15 cellular contexts compared by ENCODE assay signal in the genomic region with DNA sequence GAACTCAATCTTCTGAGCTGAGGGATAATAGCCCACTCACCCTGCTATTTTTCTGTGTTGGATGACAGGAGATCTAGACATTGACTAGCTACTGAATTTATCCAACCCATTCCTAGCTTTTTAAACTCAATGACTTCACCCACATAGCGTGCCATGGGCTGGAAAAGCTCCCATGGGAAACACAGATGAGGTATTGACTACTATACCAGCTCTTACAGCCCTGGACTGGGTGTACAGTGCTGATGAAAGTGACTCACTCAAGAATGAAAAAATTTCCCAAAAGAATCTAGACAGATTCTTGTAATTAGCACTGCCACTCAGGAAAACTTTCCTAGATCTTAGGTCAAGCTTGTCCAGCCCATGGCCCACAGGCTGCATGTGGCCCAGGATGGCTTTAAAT.
DNase-seq lines count a peak whose midpoint lies in the region; ATAC-seq and TF ChIP-seq lines count a peak whose summit lies in the region.
"Had no signal": no experiment of that assay in that cellular context is flagged by ENCODE, and none has a peak within 500 bp of the region (broad histone marks: within the 10 kb centered on the region; RNA-seq: fewer than 3 reads in every experiment).

No MANE protein-coding gene starts in this region.

- H3K27ac ChIP-seq in effector memory CD4-positive, alpha-beta T cell (ENCODE audit: insufficient read depth, low read length, poor library complexity, severe bottlenecking) = no peak overlapping the region
- H3K27ac ChIP-seq in upper lobe of left lung = no peak overlapping the region
- H3K27ac ChIP-seq: prostate gland had no signal

- no peak overlapping the region for H3K4me3 Mint-ChIP-seq in type B pancreatic cell
- H3K4me3 Mint-ChIP-seq: activated naive CD8-positive, alpha-beta T cell treated with anti-CD3 and anti-CD28 coated beads, Interleukin-2, amount 50 U/mL, for 24 hours; effector memory CD8-positive, alpha-beta T cell; stimulated activated naive CD8-positive, alpha-beta T cell treated with anti-CD3 and anti-CD28 coated beads, Interleukin-15, Interleukin-2, amounts not matched to agents 100 ng/mL and 50 ng/mL, for 24 hours had no signal

- H3K9me3 Mint-ChIP-seq in type B pancreatic cell = peaks cover 6% of the 10 kb centered on the region
- H3K9me3 Mint-ChIP-seq: activated naive CD8-positive, alpha-beta T cell treated with anti-CD3 and anti-CD28 coated beads, Interleukin-2, amount 50 U/mL, for 24 hours; stimulated activated naive CD8-positive, alpha-beta T cell treated with anti-CD3 and anti-CD28 coated beads, Interleukin-15, Interleukin-2, amounts not matched to agents 100 ng/mL and 50 ng/mL, for 24 hours had no signal

- H3K27me3 ChIP-seq in effector memory CD4-positive, alpha-beta T cell (replicated peaks; ENCODE audit: control insufficient read depth, insufficient read depth, low read length, poor library complexity, severe bottlenecking) = no peaks in the 10 kb centered on the region
- H3K27me3 ChIP-seq in upper lobe of left lung = no peaks in the 10 kb centered on the region

- TF ChIP-seq CTCF in type B pancreatic cell (conservative IDR thresholded peaks at IDR 0.05) (no peak), upper lobe of left lung (IDR thresholded peaks at IDR 0.05) (no peak)

- peak overlapping the region; percentile 94 for H3K27ac Mint-ChIP-seq in type B pancreatic cell
- H3K27ac Mint-ChIP-seq: activated naive CD8-positive, alpha-beta T cell treated with anti-CD3 and anti-CD28 coated beads, Interleukin-2, amount 50 U/mL, for 24 hours; effector memory CD8-positive, alpha-beta T cell; stimulated activated naive CD8-positive, alpha-beta T cell treated with anti-CD3 and anti-CD28 coated beads, Interleukin-15, Interleukin-2, amounts not matched to agents 100 ng/mL and 50 ng/mL, for 24 hours had no signal

- H3K4me1 Mint-ChIP-seq in type B pancreatic cell (ENCODE audit: unreplicated experiment) = no peaks in the 10 kb centered on the region
- H3K4me1 Mint-ChIP-seq: activated naive CD8-positive, alpha-beta T cell treated with anti-CD3 and anti-CD28 coated beads, Interleukin-2, amount 50 U/mL, for 24 hours had no signal

- TF ChIP-seq POLR2A in upper lobe of left lung (IDR thresholded peaks at IDR 0.05) = no peak

- no peak overlapping the region for H3K4me3 ChIP-seq in effector memory CD4-positive, alpha-beta T cell (ENCODE audit: insufficient read depth, low read depth, low read length, poor library complexity, severe bottlenecking)
- H3K4me3 ChIP-seq in upper lobe of left lung = no peak overlapping the region
- H3K4me3 ChIP-seq: prostate gland had no signal

- DNase-seq in H4 (ENCODE audit: low spot score) (peak; percentile 79), fibroblast of peridontal ligament (ENCODE audit: extremely low read depth) (peak; percentile 91), type B pancreatic cell (ENCODE audit: extremely low spot score, unreplicated experiment) (no peak), upper lobe of left lung (no peak), GM19238 (ENCODE audit: insufficient read length, low spot score) (no peak)
- DNase-seq in effector memory CD4-positive, alpha-beta T cell = no peak
- DNase-seq: activated naive CD8-positive, alpha-beta T cell treated with anti-CD3 and anti-CD28 coated beads, Interleukin-2, amount 50 U/mL, for 24 hours; effector memory CD8-positive, alpha-beta T cell; midbrain; NCI-H2227 treated with DMSO at 0.1 percent for 48 hours; stimulated activated CD4-positive, alpha-beta T cell treated with anti-CD3 and anti-CD28 coated beads, Interleukin-4, amount 100 ng/mL, for 4 hours had no signal

- no peaks in the 10 kb centered on the region for H3K36me3 Mint-ChIP-seq in type B pancreatic cell

- no peaks in the 10 kb centered on the region for H3K36me3 ChIP-seq in effector memory CD4-positive, alpha-beta T cell (ENCODE audit: control insufficient read depth, insufficient read depth, low read length)
- no peaks in the 10 kb centered on the region for H3K36me3 ChIP-seq in upper lobe of left lung
- H3K36me3 ChIP-seq: prostate gland had no signal

- TF ChIP-seq EP300 in upper lobe of left lung (IDR thresholded peaks at IDR 0.05) = no peak

- peak; percentile 88 for ATAC-seq in SK-N-SH treated with all-trans-retinoic acid at 6 μM for 48 hours
- no peak for ATAC-seq in upper lobe of left lung (ENCODE audit: low FRiP score in 2 of 2)
- ATAC-seq: activated naive CD8-positive, alpha-beta T cell treated with anti-CD3 and anti-CD28 coated beads, Interleukin-2, amount 50 U/mL, for 24 hours; effector memory CD8-positive, alpha-beta T cell; Right ventricle myocardium inferior had no signal

- WGBS in upper lobe of left lung, 2 donors = 88 to 91% methylated on average over 1 of the region's 1 CpG

- no peaks in the 10 kb centered on the region for H3K4me1 ChIP-seq in effector memory CD4-positive, alpha-beta T cell (ENCODE audit: control insufficient read depth, insufficient read depth, low read length, poor library complexity, severe bottlenecking)
- H3K4me1 ChIP-seq in upper lobe of left lung = peaks cover 0 to 1% (median 0%) of the 10 kb centered on the region in 4 donors
- H3K4me1 ChIP-seq: prostate gland had no signal

- no peaks in the 10 kb centered on the region for H3K9me3 ChIP-seq in effector memory CD4-positive, alpha-beta T cell (ENCODE audit: control insufficient read depth, low read length)
- no peaks in the 10 kb centered on the region for H3K9me3 ChIP-seq in upper lobe of left lung
- H3K9me3 ChIP-seq: prostate gland had no signal

- H3K27me3 Mint-ChIP-seq in type B pancreatic cell = no peaks in the 10 kb centered on the region
- H3K27me3 Mint-ChIP-seq: activated naive CD8-positive, alpha-beta T cell treated with anti-CD3 and anti-CD28 coated beads, Interleukin-2, amount 50 U/mL, for 24 hours; effector memory CD8-positive, alpha-beta T cell; stimulated activated naive CD8-positive, alpha-beta T cell treated with anti-CD3 and anti-CD28 coated beads, Interleukin-15, Interleukin-2, amounts not matched to agents 100 ng/mL and 50 ng/mL, for 24 hours had no signal

TF ChIP-seq in SK-N-SH treated with all-trans-retinoic acid at 6 μM for 48 hours, 23 proteins besides CTCF, POLR2A, EP300 and RAD21:
- TF ChIP-seq, protein P1, sequence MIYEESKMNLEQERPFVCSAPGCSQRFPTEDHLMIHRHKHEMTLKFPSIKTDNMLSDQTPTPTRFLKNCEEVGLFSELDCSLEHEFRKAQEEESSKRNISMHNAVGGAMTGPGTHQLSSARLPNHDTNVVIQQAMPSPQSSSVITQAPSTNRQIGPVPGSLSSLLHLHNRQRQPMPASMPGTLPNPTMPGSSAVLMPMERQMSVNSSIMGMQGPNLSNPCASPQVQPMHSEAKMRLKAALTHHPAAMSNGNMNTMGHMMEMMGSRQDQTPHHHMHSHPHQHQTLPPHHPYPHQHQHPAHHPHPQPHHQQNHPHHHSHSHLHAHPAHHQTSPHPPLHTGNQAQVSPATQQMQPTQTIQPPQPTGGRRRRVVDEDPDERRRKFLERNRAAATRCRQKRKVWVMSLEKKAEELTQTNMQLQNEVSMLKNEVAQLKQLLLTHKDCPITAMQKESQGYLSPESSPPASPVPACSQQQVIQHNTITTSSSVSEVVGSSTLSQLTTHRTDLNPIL (CRISPR knock-in tag; IDR thresholded peaks at IDR 0.05; ENCODE audit: low read depth) = 0 out of 2 replicates have a peak, but pooled peaks have one; percentile 42
- TF ChIP-seq ZFP30 (CRISPR knock-in tag; IDR thresholded peaks at IDR 0.05) = no peak

Comparison
In these comparisons a context has a peak if more than half of its experiments do, and no peak if none do; other contexts are left out.
1. DNase-seq: peak in H4 (single experiment) and fibroblast of peridontal ligament (single experiment); none in type B pancreatic cell (single experiment), effector memory CD4-positive, alpha-beta T cell (0 of 3), upper lobe of left lung (0 of 2) and GM19238 (single experiment).